In the genomic region with DNA sequence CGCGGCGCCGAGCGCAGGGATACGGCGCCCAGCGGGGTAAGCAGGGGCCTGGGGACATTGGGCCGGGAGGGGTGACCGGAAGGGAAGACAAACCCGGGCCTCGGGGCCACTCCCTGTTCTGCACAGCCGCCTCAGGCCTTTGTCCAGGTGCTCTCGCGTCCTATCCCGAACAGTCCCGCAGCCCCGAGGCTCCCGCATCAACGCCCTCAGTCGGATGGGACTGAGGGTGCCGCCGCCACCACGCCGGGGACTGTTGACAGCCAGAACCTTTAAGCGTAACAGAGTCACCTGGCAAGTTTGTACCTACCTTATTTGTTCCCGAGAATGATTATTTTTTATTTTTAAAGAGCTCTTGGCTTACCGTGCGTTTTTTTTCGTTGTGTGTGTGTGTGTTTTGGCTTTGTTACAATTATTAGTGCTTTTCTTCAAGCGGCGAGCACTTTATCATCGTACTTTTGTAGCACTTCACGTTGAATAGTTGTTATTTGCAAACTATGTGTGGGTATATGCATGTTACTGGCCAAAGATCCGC, we compare ENCODE assay signal across 8 cellular contexts. TPM values are rescaled to one million over a fixed set of nuclear protein-coding genes. Genes with fewer than 3 reads are reported as not detected.
DNase-seq lines count a peak whose midpoint lies in the region; ATAC-seq, FAIRE-seq and TF ChIP-seq lines count a peak whose summit lies in the region.

No MANE protein-coding gene starts in this region.

- peaks cover 44% of the 10 kb centered on the region for H3K4me1 ChIP-seq in DND-41 (ENCODE audit: insufficient read depth, low read length)
- peaks cover 18% of the 10 kb centered on the region for H3K4me1 ChIP-seq in KMS-11 (ENCODE audit: low read depth, poor library complexity, severe bottlenecking)
- peaks cover 9% of the 10 kb centered on the region for H3K4me1 ChIP-seq in right cardiac atrium (ENCODE audit: control insufficient read depth, insufficient read depth, low read length)
- H3K4me1 ChIP-seq in small intestine (ENCODE audit: control insufficient read depth in 2 of 2, insufficient read depth in 1 of 2, low read depth in 1 of 2, low read length in 1 of 2), result peaks cover 2 to 4% of the 10 kb centered on the region in 2 donors

- intact Hi-C loops in activated T-helper 1 cell treated with anti-CD3 and anti-CD28 coated beads, Interleukin-12 subunit alpha, Interleukin-12 subunit beta, Interleukin-2, Interleukin-4 antibody, amounts not matched to agents 30 ng/mL and 10 ng/mL and 1 ng/mL, durations not matched to agents 14 hours and 24 hours and 36 hours (cut with micrococcal nuclease), result loop anchor here (1.0 to 5.0 kb wide), 6 partner anchors 9 to 1424 kb away; partner anchors contain the start of genes EIF5, WDR20, XRCC3 and ZFYVE21
- intact Hi-C loops in right cardiac atrium (cut with DNase I), result no loop called here

- no peak for DNase-seq in DND-41
- no peak for DNase-seq in activated T-helper 1 cell treated with anti-CD3 and anti-CD28 coated beads, Interleukin-12 subunit alpha, Interleukin-12 subunit beta, Interleukin-2, Interleukin-4 antibody, amounts not matched to agents 30 ng/mL and 10 ng/mL and 1 ng/mL, durations not matched to agents 14 hours and 24 hours and 36 hours (ENCODE audit: low spot score)
- no peak for DNase-seq in right cardiac atrium
- DNase-seq in small intestine, result peak; percentile 75
- DNase-seq in NCI-H82 treated with DMSO at 0.1 percent for 48 hours (lab: John Stamatoyannopoulos, UW; ENCODE audit: unreplicated experiment), result no peak
- DNase-seq in stimulated activated CD4-positive, alpha-beta T cell treated with anti-CD3 and anti-CD28 coated beads, Interleukin-2, amount 100 ng/mL, for 24 hours, result no peak

- peak overlapping the region; percentile 91 for H3K27ac Mint-ChIP-seq in activated T-helper 1 cell treated with anti-CD3 and anti-CD28 coated beads, Interleukin-12 subunit alpha, Interleukin-12 subunit beta, Interleukin-2, Interleukin-4 antibody, amounts not matched to agents 30 ng/mL and 10 ng/mL and 1 ng/mL, durations not matched to agents 14 hours and 24 hours and 36 hours

- TF ChIP-seq CTCF in DND-41 (IDR thresholded peaks at IDR 0.05; ENCODE audit: borderline replicate concordance, extremely low read depth, low read length, poor library complexity, severe bottlenecking) (no peak), KMS-11 (conservative IDR thresholded peaks at IDR 0.05; ENCODE audit: low read depth, low read length) (no peak)

- H3K4me2 ChIP-seq in DND-41 (ENCODE audit: insufficient read depth, low read length) (peak overlapping the region; percentile 93), KMS-11 (peak overlapping the region; percentile 68)

- ATAC-seq in DND-41 (ENCODE audit: insufficient read depth, low read depth) (peak; percentile 20; the same call in 2 of the 3 replicates), GM21619 (IDR thresholded peaks at IDR 0.05; ENCODE audit: unreplicated experiment) (peak; percentile 34), right cardiac atrium (peak; percentile 61 to 66)

- H3K27me3 Mint-ChIP-seq in activated T-helper 1 cell treated with anti-CD3 and anti-CD28 coated beads, Interleukin-12 subunit alpha, Interleukin-12 subunit beta, Interleukin-2, Interleukin-4 antibody, amounts not matched to agents 30 ng/mL and 10 ng/mL and 1 ng/mL, durations not matched to agents 14 hours and 24 hours and 36 hours (ENCODE audit: insufficient read depth), result no peaks in the 10 kb centered on the region

- H4K20me1 ChIP-seq in DND-41 (ENCODE audit: insufficient read depth, low read length) (peaks cover 48% of the 10 kb centered on the region), KMS-11 (ENCODE audit: insufficient read depth) (no peaks in the 10 kb centered on the region)

- H3K36me3 ChIP-seq in DND-41 (ENCODE audit: insufficient read depth, low read length) (peaks cover 32% of the 10 kb centered on the region), KMS-11 (ENCODE audit: insufficient read depth) (no peaks in the 10 kb centered on the region), small intestine (ENCODE audit: control insufficient read depth in 2 of 2, insufficient read depth in 2 of 2, low read length in 2 of 2) (peaks cover 4 to 5% of the 10 kb centered on the region in 2 donors)

- H3K27me3 ChIP-seq in DND-41 (ENCODE audit: insufficient read depth, low read length, poor library complexity) (no peaks in the 10 kb centered on the region), KMS-11 (ENCODE audit: insufficient read depth, low read depth) (no peaks in the 10 kb centered on the region), right cardiac atrium (ENCODE audit: control insufficient read depth, insufficient read depth) (no peaks in the 10 kb centered on the region), small intestine (ENCODE audit: control insufficient read depth in 2 of 2, insufficient read depth in 2 of 2, low read length in 2 of 2) (no peaks in the 10 kb centered on the region)

- no peak for FAIRE-seq in small intestine (lab: Jason Lieb, UNC)

- peak overlapping the region; percentile 88 for H3K27ac ChIP-seq in DND-41 (ENCODE audit: low read length)
- peak overlapping the region; percentile 73; the same call in 1 of the 2 replicates for H3K27ac ChIP-seq in KMS-11
- H3K27ac ChIP-seq in right cardiac atrium (ENCODE audit: low read length), result peak overlapping the region; percentile 71
- peak overlapping the region; percentile 96 to 97 for H3K27ac ChIP-seq in small intestine (ENCODE audit: low read depth in 1 of 2, low read length in 1 of 2)

- H2AFZ ChIP-seq in DND-41 (ENCODE audit: low read depth, low read length) (peak overlapping the region; percentile 93), KMS-11 (ENCODE audit: low read depth) (peak overlapping the region; percentile 76; the same call in 1 of the 2 replicates)

- WGBS in right cardiac atrium, result under 1% methylated on average over 35 of the region's 35 CpGs
- WGBS in small intestine, 3 donors, result 0 to 2% (median 1%) methylated on average over 25 to 35 of the region's 35 CpGs

- peak overlapping the region; percentile 93 for H3K4me3 Mint-ChIP-seq in activated T-helper 1 cell treated with anti-CD3 and anti-CD28 coated beads, Interleukin-12 subunit alpha, Interleukin-12 subunit beta, Interleukin-2, Interleukin-4 antibody, amounts not matched to agents 30 ng/mL and 10 ng/mL and 1 ng/mL, durations not matched to agents 14 hours and 24 hours and 36 hours

- peaks cover 24% of the 10 kb centered on the region for H3K36me3 Mint-ChIP-seq in activated T-helper 1 cell treated with anti-CD3 and anti-CD28 coated beads, Interleukin-12 subunit alpha, Interleukin-12 subunit beta, Interleukin-2, Interleukin-4 antibody, amounts not matched to agents 30 ng/mL and 10 ng/mL and 1 ng/mL, durations not matched to agents 14 hours and 24 hours and 36 hours (ENCODE audit: low read depth)

- no peaks in the 10 kb centered on the region for H3K9me3 Mint-ChIP-seq in activated T-helper 1 cell treated with anti-CD3 and anti-CD28 coated beads, Interleukin-12 subunit alpha, Interleukin-12 subunit beta, Interleukin-2, Interleukin-4 antibody, amounts not matched to agents 30 ng/mL and 10 ng/mL and 1 ng/mL, durations not matched to agents 14 hours and 24 hours and 36 hours

- H3K4me1 Mint-ChIP-seq in activated T-helper 1 cell treated with anti-CD3 and anti-CD28 coated beads, Interleukin-12 subunit alpha, Interleukin-12 subunit beta, Interleukin-2, Interleukin-4 antibody, amounts not matched to agents 30 ng/mL and 10 ng/mL and 1 ng/mL, durations not matched to agents 14 hours and 24 hours and 36 hours (ENCODE audit: low read depth), result peaks cover 27% of the 10 kb centered on the region

- H3K79me2 ChIP-seq in DND-41 (ENCODE audit: insufficient read depth, low read length) (peaks cover 95% of the 10 kb centered on the region), KMS-11 (ENCODE audit: insufficient read depth, low read depth) (peaks cover 49% of the 10 kb centered on the region)

- H3K4me3 ChIP-seq in DND-41 (ENCODE audit: low read depth in 1 of 2, low read length in 2 of 2) (peak overlapping the region; percentile 92 to 98), KMS-11 (IDR thresholded peaks at IDR 0.05; ENCODE audit: insufficient read depth, low read depth, low read length) (no peak overlapping the region), right cardiac atrium (ENCODE audit: low read length) (peak overlapping the region; percentile 71), small intestine (ENCODE audit: low read depth in 1 of 2, low read length in 2 of 2) (peak overlapping the region; percentile 97)

- peak overlapping the region; percentile 89 for H3K9ac ChIP-seq in DND-41 (ENCODE audit: low read depth, low read length)
- H3K9ac ChIP-seq in KMS-11, result peak overlapping the region; percentile 56; the same call in 1 of the 2 replicates

- H3K9me3 ChIP-seq in DND-41 (ENCODE audit: insufficient read depth, low read length, severe bottlenecking), result no peaks in the 10 kb centered on the region
- H3K9me3 ChIP-seq in right cardiac atrium (ENCODE audit: control insufficient read depth, low read length), result no peaks in the 10 kb centered on the region
- no peaks in the 10 kb centered on the region for H3K9me3 ChIP-seq in small intestine (ENCODE audit: control insufficient read depth, low read depth)

RNA-seq across cellular contexts. Expression of gene COA8, which starts 0.4 kb away (rescaled TPM):
- 37.2 and 39.7 TPM in 2 replicates for total RNA-seq in activated T-helper 1 cell treated with anti-CD3 and anti-CD28 coated beads, Interleukin-12 subunit alpha, Interleukin-12 subunit beta, Interleukin-2, Interleukin-4 antibody, amounts not matched to agents 30 ng/mL and 10 ng/mL and 1 ng/mL, durations not matched to agents 14 hours and 24 hours and 36 hours
- 10 to 100 TPM; 33.8 to 43.5 (median 41.7) TPM for total RNA-seq in right cardiac atrium
- polyA plus RNA-seq in right cardiac atrium (60.8 TPM), small intestine (10 to 100 TPM; 33.0 to 68.7 (median 56.5) TPM)

RNA-seq across cellular contexts. Expression of gene BAG5, which starts 0.7 kb away (rescaled TPM):
- 33.8 and 34.1 TPM in 2 replicates for total RNA-seq in activated T-helper 1 cell treated with anti-CD3 and anti-CD28 coated beads, Interleukin-12 subunit alpha, Interleukin-12 subunit beta, Interleukin-2, Interleukin-4 antibody, amounts not matched to agents 30 ng/mL and 10 ng/mL and 1 ng/mL, durations not matched to agents 14 hours and 24 hours and 36 hours
- total RNA-seq in right cardiac atrium, result 10 to 100 TPM; 18.9 to 23.6 (median 19.5) TPM
- polyA plus RNA-seq in right cardiac atrium (7.7 TPM), small intestine (10 to 100 TPM in 2 of 3 donors, 1 to 10 TPM in 1; 8.5 to 14.2 (median 11.1) TPM)

RNA-seq across cellular contexts. Expression of gene TRMT61A, which starts 34.2 kb away (rescaled TPM):
- total RNA-seq in activated T-helper 1 cell treated with anti-CD3 and anti-CD28 coated beads, Interleukin-12 subunit alpha, Interleukin-12 subunit beta, Interleukin-2, Interleukin-4 antibody, amounts not matched to agents 30 ng/mL and 10 ng/mL and 1 ng/mL, durations not matched to agents 14 hours and 24 hours and 36 hours, result 23.4 and 23.7 TPM in 2 replicates
- total RNA-seq in right cardiac atrium, result 1 to 10 TPM; 4.8 to 6.9 (median 6.5) TPM
- polyA plus RNA-seq in right cardiac atrium (6.2 TPM), small intestine (10 to 100 TPM in 1 of 3 donors, 1 to 10 TPM in 2; 4.9 to 16.5 (median 7.3) TPM)

RNA-seq across cellular contexts. Expression of gene CKB, which starts 40.5 kb away (rescaled TPM):
- 13.7 and 16.0 TPM in 2 replicates for total RNA-seq in activated T-helper 1 cell treated with anti-CD3 and anti-CD28 coated beads, Interleukin-12 subunit alpha, Interleukin-12 subunit beta, Interleukin-2, Interleukin-4 antibody, amounts not matched to agents 30 ng/mL and 10 ng/mL and 1 ng/mL, durations not matched to agents 14 hours and 24 hours and 36 hours
- total RNA-seq in right cardiac atrium, result 100 to 1,000 TPM; 478 to 697 (median 542) TPM
- polyA plus RNA-seq in right cardiac atrium (843 TPM), small intestine (10 to 100 TPM; 36.7 to 84.6 (median 60.8) TPM)
